In the genomic region with DNA sequence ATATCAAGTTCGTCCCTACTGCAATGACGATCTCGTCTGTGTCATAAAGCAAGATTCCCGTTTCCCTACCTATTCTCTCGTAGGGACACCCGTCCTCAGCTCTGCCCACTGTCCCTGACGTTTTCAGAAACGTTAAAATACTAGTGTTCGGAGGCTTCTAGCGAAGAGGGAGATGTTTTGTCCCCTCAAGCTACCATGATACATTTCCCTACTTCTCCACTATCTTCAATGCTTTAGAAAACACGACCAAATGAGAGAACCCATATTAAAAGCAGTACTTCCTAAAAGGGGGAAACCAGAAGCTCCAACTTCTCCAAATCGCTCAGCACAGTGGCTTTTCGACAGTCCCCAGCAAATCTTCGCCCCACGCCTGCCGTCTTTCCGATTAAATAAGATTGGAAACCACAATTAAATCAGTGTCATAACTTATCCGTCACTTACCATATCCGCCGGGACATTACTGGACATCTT, we compare ENCODE assay signal across 8 cellular contexts. TPM values are rescaled to one million over a fixed set of nuclear protein-coding genes. Genes with fewer than 3 reads are reported as not detected.
DNase-seq lines count a peak whose midpoint lies in the region; ATAC-seq and TF ChIP-seq lines count a peak whose summit lies in the region.

No MANE protein-coding gene starts in this region.

- TF ChIP-seq RAD21 in IMR-90 (IDR thresholded peaks at IDR 0.05; ENCODE audit: low read length), result no peak; the same call in 1 of the 2 replicates

- peak overlapping the region; percentile 54; the same call in 1 of the 2 replicates for H4K5ac ChIP-seq in IMR-90 (ENCODE audit: low read depth, low read length)

- H3K36me3 Mint-ChIP-seq in CD8-positive, alpha-beta memory T cell, result peaks cover 0 to 22% (median 0%) of the 10 kb centered on the region in 3 donors
- peaks cover 6% of the 10 kb centered on the region for H3K36me3 Mint-ChIP-seq in T-helper 1 cell treated with Interleukin-12 subunit alpha and Interleukin-12 subunit beta and Interleukin-4 antibody, amounts not matched to agents 30 μg/mL and 1 μg/mL, for 36 hours (ENCODE audit: low read depth)

- H3K23ac ChIP-seq in IMR-90 (ENCODE audit: low read depth, low read length), result peak overlapping the region; percentile 86
- H3K23ac ChIP-seq in mesenchymal stem cell (ENCODE audit: low read length in 2 of 2), result no peak overlapping the region

- H2AK5ac ChIP-seq in IMR-90 (ENCODE audit: low read depth, low read length), result no peak overlapping the region; the same call in 1 of the 2 replicates
- H2AK5ac ChIP-seq in mesenchymal stem cell (ENCODE audit: low read length, severe bottlenecking), result no peak overlapping the region

- peak overlapping the region; percentile 90 to 100 (median 96) for H3K4me3 Mint-ChIP-seq in CD8-positive, alpha-beta memory T cell
- peak overlapping the region; percentile 93 for H3K4me3 Mint-ChIP-seq in T-helper 1 cell treated with Interleukin-12 subunit alpha and Interleukin-12 subunit beta and Interleukin-4 antibody, amounts not matched to agents 30 μg/mL and 1 μg/mL, for 36 hours

- H3K27me3 ChIP-seq in CD8-positive, alpha-beta memory T cell (ENCODE audit: insufficient read depth, low read length, poor library complexity, severe bottlenecking), result no peaks in the 10 kb centered on the region
- H3K27me3 ChIP-seq in IMR-90 (ENCODE audit: control insufficient read depth, insufficient read depth, low read length) (no peaks in the 10 kb centered on the region), mesenchymal stem cell (ENCODE audit: control insufficient read depth in 1 of 2, insufficient read depth in 1 of 2, low read length in 2 of 2) (no peaks in the 10 kb centered on the region), testis (no peaks in the 10 kb centered on the region)

- H2AK9ac ChIP-seq in IMR-90 (replicated peaks; ENCODE audit: low read depth, low read length, poor library complexity), result peak overlapping the region; percentile 87

- peak overlapping the region; percentile 83 to 100 (median 96) for H3K27ac Mint-ChIP-seq in CD8-positive, alpha-beta memory T cell
- H3K27ac Mint-ChIP-seq in T-helper 1 cell treated with Interleukin-12 subunit alpha and Interleukin-12 subunit beta and Interleukin-4 antibody, amounts not matched to agents 30 μg/mL and 1 μg/mL, for 36 hours, result peak overlapping the region; percentile 87

- H4K20me1 ChIP-seq in IMR-90 (ENCODE audit: insufficient read depth, low read length), result peaks cover 13% of the 10 kb centered on the region; the same call in 1 of the 2 replicates

- 0 out of 3 replicates have a peak overlapping the region, but pooled peaks have one; percentile 10 for H2BK15ac ChIP-seq in IMR-90 (ENCODE audit: low read depth, low read length)
- no peak overlapping the region for H2BK15ac ChIP-seq in mesenchymal stem cell (ENCODE audit: low read depth, poor library complexity, severe bottlenecking)

- H4K8ac ChIP-seq in IMR-90 (ENCODE audit: low read depth in 2 of 2, low read length in 2 of 2) (peak overlapping the region in 1 of 2 experiments; percentile 51; a peak in 1 of 4 replicates), mesenchymal stem cell (ENCODE audit: low read length) (no peak overlapping the region)

- no peak for ATAC-seq in IMR-90 (ENCODE audit: low read depth)
- no peak for ATAC-seq in GM19455 (IDR thresholded peaks at IDR 0.05; ENCODE audit: unreplicated experiment)

- H4K91ac ChIP-seq in IMR-90 (ENCODE audit: insufficient read depth, low read depth, low read length) (peak overlapping the region; percentile 74; the same call in 1 of the 2 replicates), mesenchymal stem cell (ENCODE audit: low read length) (no peak overlapping the region)

- H3K9me1 ChIP-seq in IMR-90 (ENCODE audit: insufficient read depth, low read length), result no peaks in the 10 kb centered on the region

- peaks cover 0 to 2% of the 10 kb centered on the region in 2 donors for H3K27me3 Mint-ChIP-seq in CD8-positive, alpha-beta memory T cell
- peaks cover under 1% of the 10 kb centered on the region for H3K27me3 Mint-ChIP-seq in T-helper 1 cell treated with Interleukin-12 subunit alpha and Interleukin-12 subunit beta and Interleukin-4 antibody, amounts not matched to agents 30 μg/mL and 1 μg/mL, for 36 hours (ENCODE audit: low read depth)

- POLR2A ChIA-PET in CD8-positive, alpha-beta memory T cell (lab: Charles Lee), result interaction anchor here (0.9 to 4.4 kb wide), 8 partner anchors 9 to 768 kb away, joined by 3 to 41 read pairs (median 8); partner anchors contain the start of gene USPL1
- POLR2A ChIA-PET in IMR-90 (lab: Charles Lee; ENCODE audit: unreplicated experiment), result interaction anchor here (0.6 to 2.3 kb wide), 4 partner anchors 13 to 139 kb away, joined by 3 to 8 read pairs (median 4); no protein-coding TSS in a partner anchor

- CTCF ChIA-PET in CD8-positive, alpha-beta memory T cell (lab: Charles Lee), result interaction anchor here (1.3 to 16.8 kb wide), 6 partner anchors 10 to 283 kb away, joined by 3 to 175 read pairs (median 10); no protein-coding TSS in a partner anchor
- CTCF ChIA-PET in IMR-90 (lab: Yijun Ruan, JAX), result interaction anchor here (0.7 to 2.3 kb wide), 6 partner anchors 75 to 1319 kb away, joined by 3 to 8 read pairs (median 4); no protein-coding TSS in a partner anchor

- no peak for TF ChIP-seq CTCF in IMR-90 (conservative IDR thresholded peaks at IDR 0.05; ENCODE audit: low read depth, low read length)
- TF ChIP-seq CTCF in testis (IDR thresholded peaks at IDR 0.05), result no peak

- peaks cover 37 to 45% (median 42%) of the 10 kb centered on the region in 3 donors for H3K4me1 Mint-ChIP-seq in CD8-positive, alpha-beta memory T cell
- peaks cover 37% of the 10 kb centered on the region for H3K4me1 Mint-ChIP-seq in T-helper 1 cell treated with Interleukin-12 subunit alpha and Interleukin-12 subunit beta and Interleukin-4 antibody, amounts not matched to agents 30 μg/mL and 1 μg/mL, for 36 hours (ENCODE audit: low read depth)

- dilution Hi-C loops in IMR-90 (cut with HindIII; ENCODE audit: low sequenced_read_pairs, unreplicated experiment), result no loop called here

- peak; percentile 9 to 57 (median 36) for DNase-seq in CD8-positive, alpha-beta memory T cell
- peak; percentile 22 for DNase-seq in IMR-90
- DNase-seq in dermis blood vessel endothelial cell, result peak; percentile 49
- peak; percentile 62 for DNase-seq in mesenchymal stem cell
- peak; percentile 44 for DNase-seq in testis
- DNase-seq in activated CD8-positive, alpha-beta memory T cell treated with anti-CD3 and anti-CD28 coated beads, Interleukin-2, amount 50 U/mL, for 4 hours, result no peak

- H3K9me3 Mint-ChIP-seq in CD8-positive, alpha-beta memory T cell, result no peaks in the 10 kb centered on the region
- H3K9me3 Mint-ChIP-seq in T-helper 1 cell treated with Interleukin-12 subunit alpha and Interleukin-12 subunit beta and Interleukin-4 antibody, amounts not matched to agents 30 μg/mL and 1 μg/mL, for 36 hours, result no peaks in the 10 kb centered on the region

- H3K4me1 ChIP-seq in CD8-positive, alpha-beta memory T cell (ENCODE audit: insufficient read depth, low read length), result peaks cover 23% of the 10 kb centered on the region
- H3K4me1 ChIP-seq in IMR-90 (ENCODE audit: control insufficient read depth, insufficient read depth, low read length), result peaks cover 4% of the 10 kb centered on the region; the same call in 1 of the 2 replicates
- peaks cover 2% of the 10 kb centered on the region for H3K4me1 ChIP-seq in mesenchymal stem cell (ENCODE audit: control insufficient read depth, insufficient read depth, low read depth, low read length)
- peaks cover 15% of the 10 kb centered on the region for H3K4me1 ChIP-seq in testis

- H2BK120ac ChIP-seq in IMR-90 (ENCODE audit: low read depth, low read length) (peak overlapping the region; percentile 45; the same call in 1 of the 2 replicates), mesenchymal stem cell (ENCODE audit: low read depth, low read length) (no peak overlapping the region)

- WGBS in IMR-90 (ENCODE audit: extremely low coverage in 2 of 2, insufficient read length in 1 of 2), 2 experiments, result 0% methylated on average over 1 of the region's 20 CpGs; no CpG with 5 or more reads in 1 of the 2 experiments
- WGBS in mesenchymal stem cell, result under 1% methylated on average over 20 of the region's 20 CpGs
- WGBS in testis, 2 donors, result 0% methylated on average over 20 of the region's 20 CpGs

- intact Hi-C loops in IMR-90 (cut with micrococcal nuclease) (loop anchor here (1.0 to 10.0 kb wide), 4 partner anchors 53 to 340 kb away; no protein-coding TSS in a partner anchor), testis (cut with DNase I; ENCODE audit: low total_unique reads) (no loop called here)

- BruUV-seq in IMR-90 (replicated peaks; lab: Mats Ljungman, UMichigan), result TSS peak; percentile 47

- peak overlapping the region; percentile 52 for H2AFZ ChIP-seq in IMR-90 (replicated peaks; ENCODE audit: low read length, poor library complexity)
- no peak overlapping the region for H2AFZ ChIP-seq in mesenchymal stem cell (ENCODE audit: low read depth, low read length)

- peaks cover 6 to 22% of the 10 kb centered on the region in 2 experiments; a peak in 3 of 4 replicates for H3K79me1 ChIP-seq in IMR-90 (ENCODE audit: low read depth in 1 of 2, low read length in 2 of 2)
- peaks cover 1% of the 10 kb centered on the region for H3K79me1 ChIP-seq in mesenchymal stem cell (replicated peaks; ENCODE audit: low read length, poor library complexity, severe bottlenecking)

- H3K27ac ChIP-seq in CD8-positive, alpha-beta memory T cell (ENCODE audit: low read depth, low read length), result peak overlapping the region; percentile 90
- H3K27ac ChIP-seq in IMR-90 (ENCODE audit: insufficient read depth, low read length) (peak overlapping the region; percentile 64), mesenchymal stem cell (ENCODE audit: low read length, poor library complexity, severe bottlenecking) (peak overlapping the region; percentile 16), testis (peak overlapping the region; percentile 100)

- peak overlapping the region; percentile 81 for H3K4me3 ChIP-seq in CD8-positive, alpha-beta memory T cell (ENCODE audit: low read length)
- H3K4me3 ChIP-seq in IMR-90 (ENCODE audit: insufficient read depth, low read depth, low read length), result peak overlapping the region; percentile 81
- peak overlapping the region; percentile 59 to 98 for H3K4me3 ChIP-seq in mesenchymal stem cell (ENCODE audit: insufficient read depth in 1 of 2, low read depth in 1 of 2, low read length in 2 of 2)
- H3K4me3 ChIP-seq in testis, result peak overlapping the region; percentile 89 to 99

- H2BK5ac ChIP-seq in IMR-90 (ENCODE audit: low read depth, low read length, poor library complexity, severe bottlenecking), result peak overlapping the region; percentile 97
- H2BK5ac ChIP-seq in mesenchymal stem cell (ENCODE audit: low read depth, low read length, poor library complexity, severe bottlenecking), result no peak overlapping the region

- peak overlapping the region; percentile 42; the same call in 1 of the 2 replicates for H3K4ac ChIP-seq in IMR-90 (ENCODE audit: low read depth, low read length)
- H3K4ac ChIP-seq in mesenchymal stem cell (ENCODE audit: low read depth in 1 of 2, low read length in 2 of 2), result no peak overlapping the region

- H3K4me2 ChIP-seq in IMR-90 (ENCODE audit: low read depth, low read length) (peak overlapping the region; percentile 90), mesenchymal stem cell (ENCODE audit: low read length, poor library complexity, severe bottlenecking) (peak overlapping the region; percentile 92)

- in situ Hi-C loops in IMR-90 (cut with MboI; ENCODE audit: low sequenced_read_pairs), result loop anchor here (5.0 kb wide), 1 partner anchor 268 kb away; no protein-coding TSS in a partner anchor

- no peak overlapping the region for H2BK12ac ChIP-seq in mesenchymal stem cell (ENCODE audit: low read length in 2 of 2)

- TF ChIP-seq POLR2A in IMR-90 (IDR thresholded peaks at IDR 0.05; ENCODE audit: low read depth, low read length) (no peak), testis (IDR thresholded peaks at IDR 0.05) (no peak)

- peak overlapping the region; percentile 89 for H3K14ac ChIP-seq in IMR-90 (replicated peaks; ENCODE audit: low read depth, low read length)
- no peak overlapping the region for H3K14ac ChIP-seq in mesenchymal stem cell (ENCODE audit: low read length in 2 of 2)

- H3K36me3 ChIP-seq in CD8-positive, alpha-beta memory T cell (ENCODE audit: insufficient read depth, low read length), result no peaks in the 10 kb centered on the region
- no peaks in the 10 kb centered on the region for H3K36me3 ChIP-seq in IMR-90 (ENCODE audit: control insufficient read depth, insufficient read depth, low read length)
- no peaks in the 10 kb centered on the region for H3K36me3 ChIP-seq in mesenchymal stem cell (ENCODE audit: control insufficient read depth in 1 of 2, insufficient read depth in 2 of 2, low read depth in 1 of 2, low read length in 2 of 2)
- H3K36me3 ChIP-seq in testis (ENCODE audit: low read depth, missing control alignments), result no peaks in the 10 kb centered on the region

- peak overlapping the region; percentile 34; the same call in 1 of the 2 replicates for H2BK20ac ChIP-seq in IMR-90 (ENCODE audit: low read depth, low read length)

- peak overlapping the region; percentile 95 for H3K9ac ChIP-seq in IMR-90 (ENCODE audit: low read depth, low read length)
- peak overlapping the region; percentile 98 for H3K9ac ChIP-seq in mesenchymal stem cell (ENCODE audit: low read length)

- no peaks in the 10 kb centered on the region for H3K9me3 ChIP-seq in CD8-positive, alpha-beta memory T cell (ENCODE audit: low read length)
- H3K9me3 ChIP-seq in IMR-90 (ENCODE audit: control insufficient read depth, insufficient read depth, low read length), result no peaks in the 10 kb centered on the region
- H3K9me3 ChIP-seq in mesenchymal stem cell (ENCODE audit: control insufficient read depth, low read length), result no peaks in the 10 kb centered on the region
- H3K9me3 ChIP-seq in testis, result no peaks in the 10 kb centered on the region

- H3K56ac ChIP-seq in IMR-90 (ENCODE audit: extremely low read depth, insufficient read depth, low read length), result peak overlapping the region; percentile 64

- H3K18ac ChIP-seq in IMR-90 (ENCODE audit: low read depth, low read length), result peak overlapping the region; percentile 71; the same call in 1 of the 2 replicates
- H3K18ac ChIP-seq in mesenchymal stem cell (ENCODE audit: low read depth in 1 of 2, low read length in 2 of 2), result peak overlapping the region in 1 of 2 experiments; percentile 57

RNA-seq across cellular contexts. Expression of gene UBL3, which starts 1.3 kb away (rescaled TPM):
- total RNA-seq in CD8-positive, alpha-beta memory T cell, result 10 to 100 TPM; 15.0 to 15.2 TPM
- 37.0 TPM for polyA plus RNA-seq in CD8-positive, alpha-beta memory T cell
- total RNA-seq in IMR-90 (2012; rRNA removed) (19.9 and 30.3 TPM in 2 replicates), dermis blood vessel endothelial cell (12.8 and 15.1 TPM in 2 replicates), testis (10 to 100 TPM; 35.0 to 42.4 TPM)
- polyA plus RNA-seq in IMR-90 (2012; rRNA removed) (14.3 and 16.0 TPM in 2 replicates), testis (ENCODE audit: insufficient read depth, low read depth, low replicate concordance) (41.6 TPM)
- polyA plus RNA-seq in IMR-90 (2012; cell fraction: cytosol; rRNA removed), result 5.7 and 6.5 TPM in 2 replicates
- polyA plus RNA-seq in IMR-90 (2012; cell fraction: nucleus; rRNA removed; ENCODE audit: low replicate concordance), result 3.5 and 7.6 TPM in 2 replicates
- 13.1 TPM for polyA plus RNA-seq in mesenchymal stem cell (2013, experiment 1 of 2)
- polyA plus RNA-seq in mesenchymal stem cell (2013, experiment 2 of 2), result 13.9 TPM

Comparison
In these comparisons a context has a peak if more than half of its experiments do, and no peak if none do; other contexts are left out.
1. H3K27ac ChIP-seq: peak in every context shown above with its lines; median percentile 100 in testis; 90 in CD8-positive, alpha-beta memory T cell; 64 in IMR-90; 16 in mesenchymal stem cell.